In genomic region chr1:81999364-81999763, GRCh38 we compare ENCODE assay signal across 2 cellular contexts.
A peak's percentile ranks its signal among the peaks of the same experiment; 100 is the strongest.
TF ChIP-seq lines count a peak whose summit lies in the region.

No MANE protein-coding gene starts in this region.

TF ChIP-seq in HEK293, 187 proteins besides CTCF, POLR2A, EP300 and RAD21 (continued from another document):
- TF ChIP-seq PBX3 (CRISPR knock-in tag; IDR thresholded peaks at IDR 0.05), result no peak
- TF ChIP-seq ZNF404 (tag by site-specific recombination; IDR thresholded peaks at IDR 0.05), result no peak
- 0 out of 2 replicates have a peak, but pooled peaks have one; percentile 17 for TF ChIP-seq ZBTB44 (tag by site-specific recombination; IDR thresholded peaks at IDR 0.05)
- no peak for TF ChIP-seq ZNF146 (tag by site-specific recombination; IDR thresholded peaks at IDR 0.05)
- no peak for TF ChIP-seq HOXD13 (CRISPR knock-in tag; IDR thresholded peaks at IDR 0.05; ENCODE audit: borderline replicate concordance)
- TF ChIP-seq GFI1B (tag by site-specific recombination; IDR thresholded peaks at IDR 0.05), result no peak
- peak; percentile 43; the same call in 1 of the 2 replicates for TF ChIP-seq GLIS1 (tag by site-specific recombination; IDR thresholded peaks at IDR 0.05)
- TF ChIP-seq ZNF629 (tag by site-specific recombination; IDR thresholded peaks at IDR 0.05), result no peak
- TF ChIP-seq PRDM6 (tag by site-specific recombination; IDR thresholded peaks at IDR 0.05), result peak; percentile 44; the same call in 1 of the 2 replicates
- no peak for TF ChIP-seq REST (tag by site-specific recombination; IDR thresholded peaks at IDR 0.05)

TF ChIP-seq in WTC11, 78 proteins besides CTCF, POLR2A, EP300 and RAD21 (continued from another document):
- TF ChIP-seq ZNF532 (CRISPR knock-in tag; IDR thresholded peaks at IDR 0.05; ENCODE audit: borderline replicate concordance), result no peak
- TF ChIP-seq MAX (CRISPR knock-in tag; IDR thresholded peaks at IDR 0.05), result no peak
- TF ChIP-seq PRRX2 (CRISPR knock-in tag; IDR thresholded peaks at IDR 0.05), result no peak
- TF ChIP-seq SMAD3 (CRISPR knock-in tag; IDR thresholded peaks at IDR 0.05; ENCODE audit: borderline replicate concordance), result no peak
- no peak for TF ChIP-seq JUN (CRISPR knock-in tag; IDR thresholded peaks at IDR 0.05)
- no peak for TF ChIP-seq ZNF263 (CRISPR knock-in tag; IDR thresholded peaks at IDR 0.05; ENCODE audit: low read depth)
